In genomic region chr14:23446291-23446851, GRCh38 we compare ENCODE assay signal across 1 cellular context.
TF ChIP-seq lines count a peak whose summit lies in the region.

No MANE protein-coding gene starts in this region.

TF ChIP-seq in K562, 482 proteins besides CTCF, POLR2A, EP300 and RAD21:
- TF ChIP-seq IRF2 (CRISPR knock-in tag; IDR thresholded peaks at IDR 0.05) (no peak), ZC3H11A (IDR thresholded peaks at IDR 0.05; ENCODE audit: low read depth, low read length) (no peak), MIER1 (IDR thresholded peaks at IDR 0.05; ENCODE audit: low read depth) (no peak), FOS (IDR thresholded peaks at IDR 0.05; ENCODE audit: extremely low read depth, insufficient read length) (no peak), ZNF212 (CRISPR knock-in tag; IDR thresholded peaks at IDR 0.05) (no peak)
- TF ChIP-seq, protein P1, sequence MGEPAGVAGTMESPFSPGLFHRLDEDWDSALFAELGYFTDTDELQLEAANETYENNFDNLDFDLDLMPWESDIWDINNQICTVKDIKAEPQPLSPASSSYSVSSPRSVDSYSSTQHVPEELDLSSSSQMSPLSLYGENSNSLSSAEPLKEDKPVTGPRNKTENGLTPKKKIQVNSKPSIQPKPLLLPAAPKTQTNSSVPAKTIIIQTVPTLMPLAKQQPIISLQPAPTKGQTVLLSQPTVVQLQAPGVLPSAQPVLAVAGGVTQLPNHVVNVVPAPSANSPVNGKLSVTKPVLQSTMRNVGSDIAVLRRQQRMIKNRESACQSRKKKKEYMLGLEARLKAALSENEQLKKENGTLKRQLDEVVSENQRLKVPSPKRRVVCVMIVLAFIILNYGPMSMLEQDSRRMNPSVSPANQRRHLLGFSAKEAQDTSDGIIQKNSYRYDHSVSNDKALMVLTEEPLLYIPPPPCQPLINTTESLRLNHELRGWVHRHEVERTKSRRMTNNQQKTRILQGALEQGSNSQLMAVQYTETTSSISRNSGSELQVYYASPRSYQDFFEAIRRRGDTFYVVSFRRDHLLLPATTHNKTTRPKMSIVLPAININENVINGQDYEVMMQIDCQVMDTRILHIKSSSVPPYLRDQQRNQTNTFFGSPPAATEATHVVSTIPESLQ (CRISPR knock-in tag; IDR thresholded peaks at IDR 0.05): no peak
